1 cellular context compared by ENCODE assay signal in genomic region chr1:24909388-24909898, GRCh38.
TF ChIP-seq lines count a peak whose summit lies in the region.

No MANE protein-coding gene starts in this region.

TF ChIP-seq in HepG2, 621 proteins besides CTCF, POLR2A, EP300 and RAD21 (continued from another document):
- TF ChIP-seq ZNF329 (CRISPR knock-in tag; IDR thresholded peaks at IDR 0.05; ENCODE audit: low read depth) (no peak), CBX2 (IDR thresholded peaks at IDR 0.05; ENCODE audit: low read depth, low read length) (no peak), CBX2 (CRISPR knock-in tag; IDR thresholded peaks at IDR 0.05; ENCODE audit: low read depth) (no peak), BCL3 (CRISPR knock-in tag; IDR thresholded peaks at IDR 0.05) (no peak), RNF219 (CRISPR knock-in tag; IDR thresholded peaks at IDR 0.05) (no peak), ZBTB3 (CRISPR knock-in tag; IDR thresholded peaks at IDR 0.05; ENCODE audit: borderline replicate concordance, low read depth) (no peak), POGZ (CRISPR knock-in tag; IDR thresholded peaks at IDR 0.05) (no peak), FOXM1 (CRISPR knock-in tag; IDR thresholded peaks at IDR 0.05) (no peak), NFAT5 (CRISPR knock-in tag; IDR thresholded peaks at IDR 0.05) (no peak), NR2C2 (CRISPR knock-in tag; IDR thresholded peaks at IDR 0.05; ENCODE audit: borderline replicate concordance) (no peak), ERF (CRISPR knock-in tag; IDR thresholded peaks at IDR 0.05) (peak; percentile 23; the same call in 1 of the 2 replicates), GABPA (IDR thresholded peaks at IDR 0.05; ENCODE audit: low read depth, low read length) (no peak), GABPA (CRISPR knock-in tag; IDR thresholded peaks at IDR 0.05; ENCODE audit: low read depth) (no peak), SALL2 (CRISPR knock-in tag; IDR thresholded peaks at IDR 0.05) (0 out of 2 replicates have a peak, but pooled peaks have one; percentile 35), ZNF143 (CRISPR knock-in tag; IDR thresholded peaks at IDR 0.05) (no peak; the same call in 1 of the 2 replicates), JUND (CRISPR knock-in tag; IDR thresholded peaks at IDR 0.05) (no peak), THRA (CRISPR knock-in tag; IDR thresholded peaks at IDR 0.05; ENCODE audit: borderline replicate concordance) (no peak), MXD4 (CRISPR knock-in tag; IDR thresholded peaks at IDR 0.05) (no peak), PITX1 (CRISPR knock-in tag; IDR thresholded peaks at IDR 0.05) (no peak), PHF21A (CRISPR knock-in tag; IDR thresholded peaks at IDR 0.05) (no peak), MNT (IDR thresholded peaks at IDR 0.05) (no peak), TBX2 (CRISPR knock-in tag; IDR thresholded peaks at IDR 0.05; ENCODE audit: borderline replicate concordance) (no peak), ZNF572 (CRISPR knock-in tag; IDR thresholded peaks at IDR 0.05) (0 out of 2 replicates have a peak, but pooled peaks have one; percentile 35), KDM6A (CRISPR knock-in tag; IDR thresholded peaks at IDR 0.05; ENCODE audit: low read depth) (no peak), ZNF652 (CRISPR knock-in tag; IDR thresholded peaks at IDR 0.05; ENCODE audit: borderline replicate concordance, low read depth) (no peak), GRHL1 (CRISPR knock-in tag; conservative IDR thresholded peaks at IDR 0.05) (no peak), MTF1 (CRISPR knock-in tag; IDR thresholded peaks at IDR 0.05) (no peak), CEBPB (IDR thresholded peaks at IDR 0.05; ENCODE audit: borderline replicate concordance, low read depth, low read length) (no peak), TBL1XR1 (IDR thresholded peaks at IDR 0.05; ENCODE audit: borderline replicate concordance, low read length, partially characterized antibody) (no peak), SAP130 (CRISPR knock-in tag; IDR thresholded peaks at IDR 0.05; ENCODE audit: low read depth) (peak; percentile 43), EHMT2 (IDR thresholded peaks at IDR 0.05; ENCODE audit: borderline replicate concordance, low read depth, low read length) (no peak)
